ENCODE assay signal across 1 cellular context in the genomic region with DNA sequence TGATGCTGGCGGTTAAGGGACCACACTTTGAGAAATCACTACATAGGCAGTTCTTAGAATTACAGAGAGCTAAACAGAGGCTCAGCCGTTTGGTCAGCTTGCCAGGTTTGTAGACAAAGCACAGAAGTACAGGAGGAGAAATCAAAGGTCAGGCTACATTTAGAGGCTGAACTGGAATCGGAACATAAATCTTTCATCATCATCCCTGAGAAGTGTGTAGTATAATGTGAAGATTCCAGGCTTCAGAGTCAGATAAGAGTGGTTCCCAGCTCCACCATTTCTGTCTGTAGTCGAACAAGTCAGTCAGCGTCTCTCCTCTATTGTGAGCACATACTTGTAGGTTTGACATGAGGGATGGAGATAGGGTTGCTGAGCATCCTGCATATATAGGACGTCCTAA.
TF ChIP-seq lines count a peak whose summit lies in the region.

No MANE protein-coding gene starts in this region.

TF ChIP-seq in HepG2, 621 proteins besides CTCF, POLR2A, EP300 and RAD21 (continued from another document):
- TF ChIP-seq, protein P1, sequence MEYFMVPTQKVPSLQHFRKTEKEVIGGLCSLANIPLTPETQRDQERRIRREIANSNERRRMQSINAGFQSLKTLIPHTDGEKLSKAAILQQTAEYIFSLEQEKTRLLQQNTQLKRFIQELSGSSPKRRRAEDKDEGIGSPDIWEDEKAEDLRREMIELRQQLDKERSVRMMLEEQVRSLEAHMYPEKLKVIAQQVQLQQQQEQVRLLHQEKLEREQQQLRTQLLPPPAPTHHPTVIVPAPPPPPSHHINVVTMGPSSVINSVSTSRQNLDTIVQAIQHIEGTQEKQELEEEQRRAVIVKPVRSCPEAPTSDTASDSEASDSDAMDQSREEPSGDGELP (IDR thresholded peaks at IDR 0.05; ENCODE audit: borderline replicate concordance, low read depth) = peak; percentile 46; the same call in 1 of the 2 replicates
- no peak for TF ChIP-seq SRSF9 (IDR thresholded peaks at IDR 0.05; ENCODE audit: borderline replicate concordance, insufficient read depth, low read depth, low read length, poor library complexity, severe bottlenecking)
- TF ChIP-seq, protein P2, sequence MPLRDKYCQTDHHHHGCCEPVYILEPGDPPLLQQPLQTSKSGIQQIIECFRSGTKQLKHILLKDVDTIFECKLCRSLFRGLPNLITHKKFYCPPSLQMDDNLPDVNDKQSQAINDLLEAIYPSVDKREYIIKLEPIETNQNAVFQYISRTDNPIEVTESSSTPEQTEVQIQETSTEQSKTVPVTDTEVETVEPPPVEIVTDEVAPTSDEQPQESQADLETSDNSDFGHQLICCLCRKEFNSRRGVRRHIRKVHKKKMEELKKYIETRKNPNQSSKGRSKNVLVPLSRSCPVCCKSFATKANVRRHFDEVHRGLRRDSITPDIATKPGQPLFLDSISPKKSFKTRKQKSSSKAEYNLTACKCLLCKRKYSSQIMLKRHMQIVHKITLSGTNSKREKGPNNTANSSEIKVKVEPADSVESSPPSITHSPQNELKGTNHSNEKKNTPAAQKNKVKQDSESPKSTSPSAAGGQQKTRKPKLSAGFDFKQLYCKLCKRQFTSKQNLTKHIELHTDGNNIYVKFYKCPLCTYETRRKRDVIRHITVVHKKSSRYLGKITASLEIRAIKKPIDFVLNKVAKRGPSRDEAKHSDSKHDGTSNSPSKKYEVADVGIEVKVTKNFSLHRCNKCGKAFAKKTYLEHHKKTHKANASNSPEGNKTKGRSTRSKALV (CRISPR knock-in tag; IDR thresholded peaks at IDR 0.05) = no peak
- no peak for TF ChIP-seq BRD4 (CRISPR knock-in tag; IDR thresholded peaks at IDR 0.05)
- TF ChIP-seq HNF4A (CRISPR knock-in tag; IDR thresholded peaks at IDR 0.05) = 0 out of 2 replicates have a peak, but pooled peaks have one; percentile 12
